ENCODE assay signal across 1 cellular context in the genomic region with DNA sequence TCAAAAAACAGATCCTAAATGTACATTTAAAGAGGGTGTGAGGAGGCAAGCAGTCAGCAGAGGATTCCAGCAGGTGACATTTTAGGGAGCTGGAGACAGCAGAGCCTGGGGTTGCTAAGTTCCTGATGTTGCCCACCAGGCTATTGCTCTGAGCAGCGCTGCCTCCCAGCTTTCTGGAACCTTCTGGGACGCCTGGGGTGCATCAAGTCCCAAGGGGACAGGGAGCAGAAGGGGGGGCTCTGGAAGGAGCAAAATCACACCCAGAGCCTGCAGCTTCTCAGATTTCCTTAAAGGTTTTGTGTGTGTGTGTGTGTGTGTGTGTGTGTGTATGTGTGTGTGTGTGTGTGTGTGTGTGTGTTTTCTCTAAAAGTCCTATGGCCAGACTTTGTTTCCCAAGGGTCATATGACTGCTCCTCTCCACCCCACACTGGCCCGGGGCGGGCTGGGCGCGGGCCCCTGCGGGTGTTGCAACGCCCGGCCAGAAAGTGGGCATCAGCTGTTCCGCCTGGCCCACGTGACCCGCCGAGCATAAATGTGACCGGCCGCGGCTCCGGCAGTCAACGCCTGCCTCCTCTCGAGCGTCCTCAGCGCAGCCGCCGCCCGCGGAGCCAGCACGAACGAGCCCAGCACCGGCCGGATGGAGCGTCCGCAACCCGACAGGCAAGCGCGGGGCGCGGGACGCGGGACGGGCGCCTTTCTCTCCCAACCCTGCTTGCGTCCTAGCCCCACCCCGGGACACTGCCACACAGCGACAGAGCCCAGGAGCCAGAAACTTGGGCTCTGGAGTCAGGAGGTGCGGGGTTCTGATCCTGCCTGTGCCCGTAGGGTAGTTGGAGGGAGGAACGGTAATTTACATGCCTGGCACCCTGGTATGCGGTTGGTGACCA.
TF ChIP-seq lines count a peak whose summit lies in the region.

A gene with protein sequence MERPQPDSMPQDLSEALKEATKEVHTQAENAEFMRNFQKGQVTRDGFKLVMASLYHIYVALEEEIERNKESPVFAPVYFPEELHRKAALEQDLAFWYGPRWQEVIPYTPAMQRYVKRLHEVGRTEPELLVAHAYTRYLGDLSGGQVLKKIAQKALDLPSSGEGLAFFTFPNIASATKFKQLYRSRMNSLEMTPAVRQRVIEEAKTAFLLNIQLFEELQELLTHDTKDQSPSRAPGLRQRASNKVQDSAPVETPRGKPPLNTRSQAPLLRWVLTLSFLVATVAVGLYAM (plus strand): TSS at position 560 of the 887 bp plus-strand sequence. CDS start 78 bp downstream, at position 638.

TF ChIP-seq in K562, 482 proteins besides CTCF, POLR2A, EP300 and RAD21 (continued from another document):
- TF ChIP-seq HMBOX1 (IDR thresholded peaks at IDR 0.05): no peak
